ENCODE assay signal across 10 cellular contexts in genomic region chr5:173498871-173499470, GRCh38.
A peak's percentile ranks its signal among the peaks of the same experiment; 100 is the strongest.
DNase-seq lines count a peak whose midpoint lies in the region; ATAC-seq and TF ChIP-seq lines count a peak whose summit lies in the region.
"Had no signal": no experiment of that assay in that cellular context is flagged by ENCODE, and none has a peak within 500 bp of the region (broad histone marks: within the 10 kb centered on the region; RNA-seq: fewer than 3 reads in every experiment).

No MANE protein-coding gene starts in this region.

- TF ChIP-seq EP300 in tibial nerve (IDR thresholded peaks at IDR 0.05) = no peak

- intact Hi-C loops in Caco-2 (cut with micrococcal nuclease; ENCODE audit: unreplicated experiment) = no loop called here
- intact Hi-C loops in heart left ventricle (cut with DNase I) = loop anchor here in 3 of 10 donors (5.0 to 10.0 kb wide), 3 partner anchors 47 to 202 kb away; no protein-coding TSS in a partner anchor

- H3K36me3 ChIP-seq in Caco-2 (ENCODE audit: control insufficient read depth, insufficient read depth, low read length) (no peaks in the 10 kb centered on the region), heart left ventricle (no peaks in the 10 kb centered on the region), tibial nerve (no peaks in the 10 kb centered on the region)

- DNase-seq in Caco-2 (peak; percentile 16 to 52), SW480 (ENCODE audit: low spot score) (peak; percentile 87), heart left ventricle (no peak), osteocyte (ENCODE audit: extremely low spot score, unreplicated experiment) (peak; percentile 76), type B pancreatic cell (ENCODE audit: extremely low spot score, unreplicated experiment) (no peak), tibial nerve (ENCODE audit: low spot score in 2 of 2) (no peak)
- DNase-seq: AML-193, NCI-H187 treated with DMSO at 0.1 percent for 48 hours had no signal

- H3K4me3 Mint-ChIP-seq in Caco-2 (ENCODE audit: unreplicated experiment) (no peak overlapping the region), osteocyte (ENCODE audit: unreplicated experiment) (peak overlapping the region; percentile 42), type B pancreatic cell (no peak overlapping the region)

- TF ChIP-seq CTCF in Caco-2 (IDR thresholded peaks at IDR 0.05; ENCODE audit: insufficient read depth in 1 of 2, low read depth in 1 of 2, low read length in 1 of 2, severe bottlenecking in 1 of 2, unreplicated experiment in 1 of 2) = no peak
- TF ChIP-seq CTCF in heart left ventricle (IDR thresholded peaks at IDR 0.05) = no peak
- TF ChIP-seq CTCF in osteocyte (IDR thresholded peaks at IDR 0.05) = no peak
- no peak for TF ChIP-seq CTCF in type B pancreatic cell (conservative IDR thresholded peaks at IDR 0.05)
- TF ChIP-seq CTCF in tibial nerve (IDR thresholded peaks at IDR 0.05) = no peak

- H3K27ac Mint-ChIP-seq in Caco-2 (ENCODE audit: unreplicated experiment) (peak overlapping the region; percentile 59), osteocyte (ENCODE audit: unreplicated experiment) (peak overlapping the region; percentile 93), type B pancreatic cell (no peak overlapping the region)

- H3K9me3 ChIP-seq in Caco-2 (no peaks in the 10 kb centered on the region), heart left ventricle (no peaks in the 10 kb centered on the region), tibial nerve (no peaks in the 10 kb centered on the region)

- POLR2A ChIA-PET in Caco-2 (lab: Charles Lee) = no interaction called here

- H3K4me1 ChIP-seq in Caco-2 = peaks cover 25% of the 10 kb centered on the region
- H3K4me1 ChIP-seq in heart left ventricle = peaks cover 0 to 42% (median 18%) of the 10 kb centered on the region in 12 donors
- peaks cover 0 to 23% (median 0%) of the 10 kb centered on the region in 4 donors for H3K4me1 ChIP-seq in tibial nerve

- H3K9me3 Mint-ChIP-seq in Caco-2 (ENCODE audit: unreplicated experiment) (no peaks in the 10 kb centered on the region), osteocyte (ENCODE audit: unreplicated experiment) (no peaks in the 10 kb centered on the region), type B pancreatic cell (no peaks in the 10 kb centered on the region)

- no peaks in the 10 kb centered on the region for H3K27me3 Mint-ChIP-seq in Caco-2 (ENCODE audit: insufficient read depth, unreplicated experiment)
- H3K27me3 Mint-ChIP-seq in osteocyte (ENCODE audit: unreplicated experiment) = no peaks in the 10 kb centered on the region
- peaks cover 3% of the 10 kb centered on the region for H3K27me3 Mint-ChIP-seq in type B pancreatic cell

- H3K27me3 ChIP-seq in Caco-2 (replicated peaks; ENCODE audit: control insufficient read depth, insufficient read depth, low read length) = no peaks in the 10 kb centered on the region
- H3K27me3 ChIP-seq in heart left ventricle = no peaks in the 10 kb centered on the region
- no peaks in the 10 kb centered on the region for H3K27me3 ChIP-seq in tibial nerve

- peak; percentile 27 to 52 (median 34) for ATAC-seq in heart left ventricle
- ATAC-seq in HG02840 (IDR thresholded peaks at IDR 0.05; ENCODE audit: low FRiP score, unreplicated experiment) = no peak
- ATAC-seq in GM18873 (IDR thresholded peaks at IDR 0.05; ENCODE audit: low FRiP score, unreplicated experiment) = no peak

- H3K36me3 Mint-ChIP-seq in Caco-2 (ENCODE audit: insufficient read depth, unreplicated experiment) (no peaks in the 10 kb centered on the region), osteocyte (ENCODE audit: unreplicated experiment) (no peaks in the 10 kb centered on the region), type B pancreatic cell (no peaks in the 10 kb centered on the region)

- 43 to 63% (median 55%) methylated on average over 9 to 12 of the region's 12 CpGs for WGBS in heart left ventricle, 4 donors
- WGBS in tibial nerve, 2 donors = 55 to 58% methylated on average over 12 of the region's 12 CpGs

- no peak for TF ChIP-seq POLR2A in heart left ventricle (IDR thresholded peaks at IDR 0.05)
- no peak for TF ChIP-seq POLR2A in tibial nerve (IDR thresholded peaks at IDR 0.05)

- no TSS peak for BruUV-seq in Caco-2 (replicated peaks; lab: Mats Ljungman, UMichigan)

- H3K4me1 Mint-ChIP-seq in Caco-2 (ENCODE audit: low read depth, unreplicated experiment) (peaks cover 21% of the 10 kb centered on the region), osteocyte (ENCODE audit: unreplicated experiment) (peaks cover 60% of the 10 kb centered on the region), type B pancreatic cell (ENCODE audit: unreplicated experiment) (peaks cover 8% of the 10 kb centered on the region)

- H3K4me3 ChIP-seq in Caco-2 (ENCODE audit: low read depth, low read length) (no peak overlapping the region), heart left ventricle (no peak overlapping the region), tibial nerve (no peak overlapping the region)

- H3K27ac ChIP-seq in heart left ventricle (peak overlapping the region in 11 of 12 donors; percentile 42 to 85 (median 61)), tibial nerve (peak overlapping the region in 1 of 4 donors; percentile 46)

- CTCF ChIA-PET in Caco-2 (lab: Charles Lee) = no interaction called here

Comparison
In these comparisons a context has a peak if more than half of its experiments do, and no peak if none do; other contexts are left out.
1. DNase-seq: peak in Caco-2 (2 of 2), SW480 (single experiment) and osteocyte (single experiment); none in heart left ventricle (0 of 5), type B pancreatic cell (single experiment) and tibial nerve (0 of 2).
2. ATAC-seq: peak in heart left ventricle (4 of 4); none in HG02840 (single experiment) and GM18873 (single experiment).